Comparison of ENCODE assay signal across 21 cellular contexts in genomic region chr7:13217762-13218161, GRCh38.
DNase-seq lines count a peak whose midpoint lies in the region; ATAC-seq and TF ChIP-seq lines count a peak whose summit lies in the region.
"Had no signal": no experiment of that assay in that cellular context is flagged by ENCODE, and none has a peak within 500 bp of the region (broad histone marks: within the 10 kb centered on the region; RNA-seq: fewer than 3 reads in every experiment).

No MANE protein-coding gene starts in this region.

- no peak for TF ChIP-seq CTCF in HFFc6 (IDR thresholded peaks at IDR 0.05)
- TF ChIP-seq CTCF in astrocyte of the cerebellum (IDR thresholded peaks at IDR 0.05; ENCODE audit: low read depth, low read length, missing control alignments) = no peak
- TF ChIP-seq CTCF in osteoblast (IDR thresholded peaks at IDR 0.05; ENCODE audit: extremely low read depth, low read depth, low read length) = no peak

- H3K79me2 ChIP-seq in ACC112 (ENCODE audit: control insufficient read depth, insufficient read depth, low read length, unreplicated experiment) = no peaks in the 10 kb centered on the region
- no peaks in the 10 kb centered on the region for H3K79me2 ChIP-seq in osteoblast (ENCODE audit: insufficient read depth, low read length)

- in situ Hi-C loops in astrocyte of the cerebellum (cut with HindIII; ENCODE audit: low sequenced_read_pairs) = no loop called here

- H3K36me3 ChIP-seq in ACC112 (ENCODE audit: insufficient read depth, low read length) (no peaks in the 10 kb centered on the region), osteoblast (ENCODE audit: insufficient read depth, low read length) (no peaks in the 10 kb centered on the region)
- H3K36me3 ChIP-seq: SJCRH30 had no signal

- H3K4me1 ChIP-seq in ACC112 (ENCODE audit: control insufficient read depth, insufficient read depth, low read length, unreplicated experiment) = peaks cover 9% of the 10 kb centered on the region
- no peaks in the 10 kb centered on the region for H3K4me1 ChIP-seq in osteoblast (ENCODE audit: insufficient read depth, low read length)
- H3K4me1 ChIP-seq: SJCRH30 had no signal

- no peaks in the 10 kb centered on the region for H4K20me1 ChIP-seq in osteoblast (ENCODE audit: insufficient read depth, low read length)

- H3K27ac Mint-ChIP-seq in HFFc6 = no peak overlapping the region
- H3K27ac Mint-ChIP-seq: CD4-positive, CD25-positive, alpha-beta regulatory T cell had no signal

- peaks cover 16% of the 10 kb centered on the region; the same call in 1 of the 2 replicates for H3K4me1 Mint-ChIP-seq in HFFc6 (ENCODE audit: low read depth)
- H3K4me1 Mint-ChIP-seq: CD4-positive, CD25-positive, alpha-beta regulatory T cell had no signal

- peak overlapping the region; percentile 42 for H3K4me3 Mint-ChIP-seq in HFFc6
- H3K4me3 Mint-ChIP-seq: CD4-positive, CD25-positive, alpha-beta regulatory T cell had no signal

- no peaks in the 10 kb centered on the region for H3K9me3 ChIP-seq in osteoblast (ENCODE audit: low read depth, low read length)
- H3K9me3 ChIP-seq: SJCRH30 had no signal

- no peak overlapping the region for H3K27ac ChIP-seq in ACC112 (ENCODE audit: low read depth, low read length)
- no peak overlapping the region for H3K27ac ChIP-seq in osteoblast (ENCODE audit: low read depth, low read length)
- H3K27ac ChIP-seq: HL-60, SJCRH30 had no signal

- no peaks in the 10 kb centered on the region for H3K9me3 Mint-ChIP-seq in HFFc6
- H3K9me3 Mint-ChIP-seq: CD4-positive, CD25-positive, alpha-beta regulatory T cell had no signal

- peak overlapping the region; percentile 54 for H3K4me3 ChIP-seq in ACC112 (ENCODE audit: low read depth, low read length)
- H3K4me3 ChIP-seq in astrocyte of the cerebellum (ENCODE audit: low read depth, low read length) = no peak overlapping the region
- H3K4me3 ChIP-seq in osteoblast (ENCODE audit: insufficient read depth, low read length) = no peak overlapping the region
- H3K4me3 ChIP-seq: K562, SJCRH30 had no signal

- H3K4me2 ChIP-seq in osteoblast (ENCODE audit: insufficient read depth, low read length) = no peak overlapping the region

- ATAC-seq in HG02571 (IDR thresholded peaks at IDR 0.05; ENCODE audit: unreplicated experiment) (no peak), HG02642 (IDR thresholded peaks at IDR 0.05; ENCODE audit: poor library complexity, unreplicated experiment) (no peak)
- ATAC-seq: HepG2, K562 had no signal

- no peaks in the 10 kb centered on the region for H3K27me3 Mint-ChIP-seq in HFFc6 (ENCODE audit: insufficient read depth)
- H3K27me3 Mint-ChIP-seq: CD4-positive, CD25-positive, alpha-beta regulatory T cell had no signal

- no peaks in the 10 kb centered on the region for H3K36me3 Mint-ChIP-seq in HFFc6 (ENCODE audit: low read depth)
- H3K36me3 Mint-ChIP-seq: CD4-positive, CD25-positive, alpha-beta regulatory T cell had no signal

- DNase-seq in HFFc6 = peak; percentile 7
- DNase-seq in astrocyte of the cerebellum (ENCODE audit: low read depth) = peak; percentile 6
- DNase-seq in left kidney (ENCODE audit: low read depth, low spot score) = peak; percentile 3
- no peak for DNase-seq in osteoblast (ENCODE audit: insufficient read length, low spot score, missing footprints)
- DNase-seq in NCI-H1694 treated with DMSO at 0.1 percent for 48 hours (lab: John Stamatoyannopoulos, UW) = no peak
- DNase-seq: CD4-positive, CD25-positive, alpha-beta regulatory T cell; EL; GF-D8; H7; MV-4-11; NCI-H187; NCI-H2107; NCI-H510A treated with DMSO at 0.1 percent for 48 hours; NCI-H748 treated with DMSO at 0.1 percent for 48 hours; SJCRH30 had no signal

- H3K27me3 ChIP-seq in ACC112 (ENCODE audit: insufficient read depth, low read length) = no peaks in the 10 kb centered on the region
- H3K27me3 ChIP-seq in osteoblast (ENCODE audit: insufficient read depth, low read length) = no peaks in the 10 kb centered on the region

- H2AFZ ChIP-seq in ACC112 (ENCODE audit: low read length, unreplicated experiment) (peak overlapping the region; percentile 92), osteoblast (ENCODE audit: low read length) (no peak overlapping the region)

Comparison
In these comparisons a context has a peak if more than half of its experiments do, and no peak if none do; other contexts are left out.
1. DNase-seq: peak in HFFc6 (single experiment), astrocyte of the cerebellum (single experiment) and left kidney (single experiment); none in osteoblast (single experiment) and NCI-H1694 treated with DMSO at 0.1 percent for 48 hours (single experiment).